In genomic region chr4:169615467-169616106, GRCh38 we compare ENCODE assay signal across 15 cellular contexts. TPM values are rescaled to one million over a fixed set of nuclear protein-coding genes. Genes with fewer than 3 reads are reported as not detected.
DNase-seq lines count a peak whose midpoint lies in the region; FAIRE-seq and TF ChIP-seq lines count a peak whose summit lies in the region.
"Had no signal": no experiment of that assay in that cellular context is flagged by ENCODE, and none has a peak within 500 bp of the region (broad histone marks: within the 10 kb centered on the region; RNA-seq: fewer than 3 reads in every experiment).

No MANE protein-coding gene starts in this region.

- no peak overlapping the region for H3K4me3 Mint-ChIP-seq in progenitor cell of endocrine pancreas (ENCODE audit: low read depth)

- H3K27ac Mint-ChIP-seq in progenitor cell of endocrine pancreas = peak overlapping the region; percentile 21

- peaks cover 25% of the 10 kb centered on the region for H3K4me1 Mint-ChIP-seq in progenitor cell of endocrine pancreas (ENCODE audit: low read depth)

- no peaks in the 10 kb centered on the region for H3K36me3 Mint-ChIP-seq in progenitor cell of endocrine pancreas (ENCODE audit: insufficient read depth)

- no peaks in the 10 kb centered on the region for H3K27me3 Mint-ChIP-seq in progenitor cell of endocrine pancreas

- FAIRE-seq in HTR-8/SVneo (lab: Jason Lieb, UNC) = no peak

- peak; percentile 28 for DNase-seq in stimulated activated CD4-positive, alpha-beta T cell treated with anti-CD3 and anti-CD28 coated beads, Interleukin-15, amount 100 ng/mL, for 24 hours
- no peak for DNase-seq in stimulated activated CD4-positive, alpha-beta T cell treated with anti-CD3 and anti-CD28 coated beads, Interleukin-12 subunit alpha, Interleukin-12 subunit beta, amount 100 ng/mL, for 4 hours
- DNase-seq in RKO (ENCODE audit: low spot score) (peak; percentile 39), astrocyte of the hippocampus (ENCODE audit: low read depth, low spot score) (peak; percentile 28), progenitor cell of endocrine pancreas (ENCODE audit: low spot score, unreplicated experiment) (no peak), putamen (ENCODE audit: low spot score) (no peak), germinal center (ENCODE audit: low spot score) (no peak), HTR-8/SVneo (ENCODE audit: insufficient read length, low spot score) (no peak)
- DNase-seq: AML-193, DMS53, gastrocnemius medialis, MM.1S, NCI-H2081 treated with DMSO at 0.1 percent for 48 hours, posterior cingulate gyrus, upper lobe of right lung had no signal

- no peaks in the 10 kb centered on the region for H3K9me3 Mint-ChIP-seq in progenitor cell of endocrine pancreas (ENCODE audit: low read depth)

- TF ChIP-seq CTCF in progenitor cell of endocrine pancreas (IDR thresholded peaks at IDR 0.05; ENCODE audit: unreplicated experiment) = no peak

RNA-seq across cellular contexts. Expression of gene NEK1, which starts 3.2 kb away (rescaled TPM):
- 14.1 and 15.0 TPM in 2 replicates for total RNA-seq in progenitor cell of endocrine pancreas

RNA-seq across cellular contexts. Expression of gene CLCN3, which starts 4.8 kb away (rescaled TPM):
- 106 and 117 TPM in 2 replicates for total RNA-seq in progenitor cell of endocrine pancreas

Comparison
In these comparisons a context has a peak if more than half of its experiments do, and no peak if none do; other contexts are left out.
1. DNase-seq: peak in stimulated activated CD4-positive, alpha-beta T cell treated with anti-CD3 and anti-CD28 coated beads, Interleukin-15, amount 100 ng/mL, for 24 hours (single experiment), RKO (single experiment) and astrocyte of the hippocampus (single experiment); none in stimulated activated CD4-positive, alpha-beta T cell treated with anti-CD3 and anti-CD28 coated beads, Interleukin-12 subunit alpha, Interleukin-12 subunit beta, amount 100 ng/mL, for 4 hours (single experiment), progenitor cell of endocrine pancreas (single experiment), putamen (single experiment), germinal center (single experiment) and HTR-8/SVneo (single experiment).